In the genomic region with DNA sequence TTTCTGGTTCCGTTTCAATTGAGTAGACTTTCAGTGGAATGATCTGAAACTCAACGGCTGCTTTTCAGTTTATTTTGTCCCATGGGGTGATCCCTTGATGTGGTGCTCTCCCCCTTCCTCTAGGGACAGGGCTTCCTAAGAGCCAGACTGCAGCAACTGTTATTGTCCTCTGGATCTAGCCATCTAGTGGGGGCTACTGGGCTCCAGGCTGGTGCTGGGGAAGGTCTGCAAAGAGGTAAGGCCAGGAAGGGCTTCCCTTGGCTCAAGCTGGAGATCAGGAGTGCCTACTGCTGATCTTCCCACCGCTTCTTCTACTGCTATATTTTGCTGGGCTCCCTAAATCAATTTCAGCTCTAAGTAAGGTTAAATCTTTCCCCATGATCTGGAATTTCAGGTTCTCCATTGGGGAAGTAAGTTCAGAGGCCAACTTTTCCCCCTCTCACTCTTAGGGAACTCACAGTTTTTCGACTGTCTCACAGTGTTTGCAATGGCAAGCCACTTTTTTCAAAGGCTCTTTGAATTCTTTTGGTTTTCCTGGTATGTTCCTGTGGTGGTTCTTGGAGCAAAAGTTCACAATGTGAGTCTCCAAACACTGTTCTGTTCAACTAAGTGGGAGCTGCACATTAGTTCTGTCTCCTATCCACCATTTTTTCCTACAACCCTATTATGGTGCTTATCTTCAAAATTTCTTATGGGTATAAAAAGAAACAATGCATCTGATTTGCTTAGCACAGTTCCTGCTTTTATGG, we compare ENCODE assay signal across 20 cellular contexts.
A peak's percentile ranks its signal among the peaks of the same experiment; 100 is the strongest.
DNase-seq lines count a peak whose midpoint lies in the region; ATAC-seq and TF ChIP-seq lines count a peak whose summit lies in the region.
"Had no signal": no experiment of that assay in that cellular context is flagged by ENCODE, and none has a peak within 500 bp of the region (broad histone marks: within the 10 kb centered on the region; RNA-seq: fewer than 3 reads in every experiment).

No MANE protein-coding gene starts in this region.

- H2AFZ ChIP-seq in fibroblast of lung (ENCODE audit: low read length) (no peak overlapping the region), smooth muscle cell (ENCODE audit: low read depth) (no peak overlapping the region)
- H2AFZ ChIP-seq: GM23248 had no signal

- H3K9me3 Mint-ChIP-seq in HFFc6: peaks cover 25% of the 10 kb centered on the region
- H3K9me3 Mint-ChIP-seq in stimulated activated memory B cell treated with anti-CD40 and anti-IgM and Interleukin-4, amounts not matched to agents 10 μg/mL and 1 μg/mL and 100 μg/mL, for 72 hours: peaks cover 26% of the 10 kb centered on the region

- DNase-seq in HFFc6 (peak; percentile 28), adipocyte (ENCODE audit: low read depth) (peak; percentile 60), fibroblast of lung (ENCODE audit: low read depth in 2 of 2) (peak; percentile 1 to 23), smooth muscle cell (lab: John Stamatoyannopoulos, UW; ENCODE audit: unreplicated experiment) (no peak), Right ventricle myocardium superior (no peak)
- DNase-seq: Calu3; CD4-positive, alpha-beta memory T cell; DMS53; GM23248; MM.1S; NCI-H1105 treated with DMSO at 0.1 percent for 48 hours; NCI-H187; NCI-H526 treated with DMSO at 0.1 percent for 48 hours; NK-92 treated with Interleukin-12 subunit alpha and Interleukin-12 subunit beta, amount 100 ng/mL, for 24 hours; RPMI8226; SJCRH30 had no signal

- H3K9me3 ChIP-seq in adipocyte (ENCODE audit: control insufficient read depth, low read length) (peaks cover 29% of the 10 kb centered on the region), fibroblast of lung (ENCODE audit: control insufficient read depth, insufficient read depth, low read depth, low read length) (no peaks in the 10 kb centered on the region), smooth muscle cell (replicated peaks; ENCODE audit: low read depth) (no peaks in the 10 kb centered on the region)
- H3K9me3 ChIP-seq: SJCRH30 had no signal

- no peaks in the 10 kb centered on the region; the same call in 1 of the 2 replicates for H3K36me3 Mint-ChIP-seq in HFFc6 (ENCODE audit: low read depth)
- no peaks in the 10 kb centered on the region for H3K36me3 Mint-ChIP-seq in stimulated activated memory B cell treated with anti-CD40 and anti-IgM and Interleukin-4, amounts not matched to agents 10 μg/mL and 1 μg/mL and 100 μg/mL, for 72 hours

- H3K27ac Mint-ChIP-seq in HFFc6: no peak overlapping the region
- no peak overlapping the region for H3K27ac Mint-ChIP-seq in stimulated activated memory B cell treated with anti-CD40 and anti-IgM and Interleukin-4, amounts not matched to agents 10 μg/mL and 1 μg/mL and 100 μg/mL, for 72 hours
- H3K27ac Mint-ChIP-seq: B cell; CD4-positive, alpha-beta memory T cell had no signal

- no peaks in the 10 kb centered on the region for H4K20me1 ChIP-seq in fibroblast of lung (ENCODE audit: control insufficient read depth, extremely low read depth, insufficient read depth, low read length)
- H4K20me1 ChIP-seq in smooth muscle cell (ENCODE audit: low read depth): no peaks in the 10 kb centered on the region

- H3K27me3 ChIP-seq in adipocyte (replicated peaks; ENCODE audit: control insufficient read depth, insufficient read depth, low read length) (peaks cover 9% of the 10 kb centered on the region), fibroblast of lung (ENCODE audit: control insufficient read depth, insufficient read depth, low read length) (no peaks in the 10 kb centered on the region), smooth muscle cell (ENCODE audit: low read depth) (no peaks in the 10 kb centered on the region)
- H3K27me3 ChIP-seq: SJCRH30 had no signal

- H3F3A ChIP-seq in smooth muscle cell (ENCODE audit: low read depth): no peaks in the 10 kb centered on the region

- H3K4me3 ChIP-seq in adipocyte (ENCODE audit: low read length): no peak overlapping the region
- no peak overlapping the region for H3K4me3 ChIP-seq in fibroblast of lung (replicated peaks in 1 of 4; ENCODE audit: control extremely low read depth in 1 of 4, insufficient read depth in 1 of 4, low read depth in 3 of 4, low read length in 4 of 4)
- H3K4me3 ChIP-seq in smooth muscle cell: no peak overlapping the region
- H3K4me3 ChIP-seq: GM23248, SJCRH30 had no signal

- TF ChIP-seq CTCF in HFFc6 (IDR thresholded peaks at IDR 0.05) (no peak), fibroblast of lung (conservative IDR thresholded peaks at IDR 0.05 in 1 of 2, IDR thresholded peaks at IDR 0.05 in 1 of 2; ENCODE audit: low read depth in 1 of 2, low read length in 2 of 2) (no peak), smooth muscle cell (IDR thresholded peaks at IDR 0.05; ENCODE audit: borderline replicate concordance, insufficient read depth, poor library complexity, severe bottlenecking) (no peak)

- intact Hi-C loops in Right ventricle myocardium superior (cut with DNase I): no loop called here

- H3K36me3 ChIP-seq in adipocyte (ENCODE audit: control insufficient read depth, insufficient read depth, low read length, severe bottlenecking) (no peaks in the 10 kb centered on the region), fibroblast of lung (ENCODE audit: control insufficient read depth, insufficient read depth, low read length) (no peaks in the 10 kb centered on the region), smooth muscle cell (ENCODE audit: low read depth) (no peaks in the 10 kb centered on the region)
- H3K36me3 ChIP-seq: SJCRH30 had no signal

- 79% methylated on average over 4 of the region's 4 CpGs for WGBS in smooth muscle cell (ENCODE audit: low lambda C conversion rate)

- H3K4me1 ChIP-seq in adipocyte (ENCODE audit: control insufficient read depth, insufficient read depth, low read length): no peaks in the 10 kb centered on the region
- H3K4me1 ChIP-seq in fibroblast of lung (ENCODE audit: control insufficient read depth, extremely low read depth, insufficient read depth, low read length): no peaks in the 10 kb centered on the region
- peaks cover 7% of the 10 kb centered on the region for H3K4me1 ChIP-seq in smooth muscle cell (ENCODE audit: low read depth)
- H3K4me1 ChIP-seq: SJCRH30 had no signal

- H3K4me2 ChIP-seq in fibroblast of lung (ENCODE audit: extremely low read depth, insufficient read depth, low read length): no peak overlapping the region
- peak overlapping the region; percentile 60 for H3K4me2 ChIP-seq in smooth muscle cell
- H3K4me2 ChIP-seq: KMS-11 had no signal

- no peak overlapping the region for H3K27ac ChIP-seq in fibroblast of lung (ENCODE audit: insufficient read depth, low read length)
- no peak overlapping the region for H3K27ac ChIP-seq in smooth muscle cell (ENCODE audit: low read depth)
- H3K27ac ChIP-seq: GM23248, KMS-11, SJCRH30 had no signal

- H3K79me2 ChIP-seq in fibroblast of lung (ENCODE audit: control insufficient read depth, insufficient read depth, low read length) (no peaks in the 10 kb centered on the region), smooth muscle cell (ENCODE audit: low read depth) (no peaks in the 10 kb centered on the region)

- H3K9ac ChIP-seq in adipocyte (ENCODE audit: low read length) (no peak overlapping the region), fibroblast of lung (ENCODE audit: insufficient read depth, low read length) (no peak overlapping the region), smooth muscle cell (ENCODE audit: low read depth) (no peak overlapping the region)
- H3K9ac ChIP-seq: GM23248, KMS-11 had no signal

- ATAC-seq in stimulated activated memory B cell treated with anti-CD40 and anti-IgM and Interleukin-4, amounts not matched to agents 10 μg/mL and 1 μg/mL and 100 μg/mL, for 72 hours: no peak
- no peak for ATAC-seq in GM18858 (IDR thresholded peaks at IDR 0.05; ENCODE audit: unreplicated experiment)
- ATAC-seq in Right ventricle myocardium superior (ENCODE audit: poor library complexity): no peak

- peaks cover 7% of the 10 kb centered on the region; the same call in 1 of the 2 replicates for H3K4me1 Mint-ChIP-seq in HFFc6 (ENCODE audit: low read depth)
- no peaks in the 10 kb centered on the region for H3K4me1 Mint-ChIP-seq in stimulated activated memory B cell treated with anti-CD40 and anti-IgM and Interleukin-4, amounts not matched to agents 10 μg/mL and 1 μg/mL and 100 μg/mL, for 72 hours
- H3K4me1 Mint-ChIP-seq: B cell; CD4-positive, alpha-beta memory T cell had no signal

- no peak overlapping the region for H3K4me3 Mint-ChIP-seq in HFFc6
- no peak overlapping the region for H3K4me3 Mint-ChIP-seq in stimulated activated memory B cell treated with anti-CD40 and anti-IgM and Interleukin-4, amounts not matched to agents 10 μg/mL and 1 μg/mL and 100 μg/mL, for 72 hours
- H3K4me3 Mint-ChIP-seq: B cell; CD4-positive, alpha-beta memory T cell had no signal

- H3K27me3 Mint-ChIP-seq in HFFc6 (ENCODE audit: insufficient read depth): peaks cover 13% of the 10 kb centered on the region
- H3K27me3 Mint-ChIP-seq in stimulated activated memory B cell treated with anti-CD40 and anti-IgM and Interleukin-4, amounts not matched to agents 10 μg/mL and 1 μg/mL and 100 μg/mL, for 72 hours: peaks cover 25% of the 10 kb centered on the region

Comparison
In these comparisons a context has a peak if more than half of its experiments do, and no peak if none do; other contexts are left out.
1. DNase-seq: peak in HFFc6 (single experiment), adipocyte (single experiment) and fibroblast of lung (2 of 2); none in smooth muscle cell (single experiment) and Right ventricle myocardium superior (single experiment).